7 cellular contexts compared by ENCODE assay signal in the genomic region with DNA sequence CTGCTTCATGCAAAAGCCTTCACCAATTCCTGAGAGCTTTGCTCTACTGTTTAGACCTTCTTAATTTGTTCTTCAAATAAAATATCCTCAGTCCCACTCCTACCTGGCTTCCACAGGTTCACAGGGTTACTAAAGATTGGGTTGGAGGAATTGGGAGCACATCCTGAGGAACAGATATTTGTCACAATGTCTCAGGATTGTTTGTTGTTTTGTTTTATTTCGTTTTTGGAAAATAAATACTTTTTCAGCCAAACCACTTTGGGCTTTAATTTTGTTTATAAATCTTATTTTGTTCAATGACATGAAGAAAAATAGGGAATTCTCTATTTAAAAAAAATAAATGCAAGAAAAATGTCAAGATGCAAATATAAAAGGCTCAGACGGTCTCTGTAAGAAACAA.
"Had no signal": no experiment of that assay in that cellular context is flagged by ENCODE, and none has a peak within 500 bp of the region (broad histone marks: within the 10 kb centered on the region; RNA-seq: fewer than 3 reads in every experiment).

No MANE protein-coding gene starts in this region.

- FAIRE-seq: G401.6, GM12891, GM12892, GM18507, GM19239 had no signal

- DNase-seq: GDM1, GF-D8 had no signal
